In the genomic region with DNA sequence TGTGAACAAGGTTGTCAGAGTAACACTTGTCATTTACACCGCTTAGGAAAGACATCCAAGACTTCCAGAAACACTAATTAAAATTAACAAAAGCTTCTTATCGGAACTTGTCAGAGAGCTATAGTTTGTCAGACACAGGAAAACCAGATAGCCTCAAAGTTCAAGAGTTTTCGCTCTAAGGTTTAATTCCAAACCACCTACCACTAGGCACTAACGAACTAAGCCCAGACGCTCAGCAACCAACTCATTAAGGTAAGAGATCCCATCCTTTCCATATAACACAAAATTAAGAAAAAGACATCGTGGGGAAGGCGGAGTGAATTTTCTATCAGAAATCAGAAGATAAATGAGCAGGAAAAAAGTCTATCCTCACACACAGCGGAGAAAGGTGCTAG, we compare ENCODE assay signal across 8 cellular contexts. TPM values are rescaled to one million over a fixed set of nuclear protein-coding genes. Genes with fewer than 3 reads are reported as not detected.
DNase-seq lines count a peak whose midpoint lies in the region; ATAC-seq, FAIRE-seq and TF ChIP-seq lines count a peak whose summit lies in the region.

No MANE protein-coding gene starts in this region.

- peak; percentile 55 for FAIRE-seq in keratinocyte (lab: Jason Lieb, UNC)

- H3K27ac ChIP-seq in keratinocyte (ENCODE audit: control insufficient read depth, insufficient read depth, low read length) (peak overlapping the region; percentile 87), suprapubic skin (peak overlapping the region; percentile 86)

- H3K9me3 Mint-ChIP-seq in activated naive CD8-positive, alpha-beta T cell treated with anti-CD3 and anti-CD28 coated beads for 36 hours, result no peaks in the 10 kb centered on the region

- H3K36me3 Mint-ChIP-seq in activated naive CD8-positive, alpha-beta T cell treated with anti-CD3 and anti-CD28 coated beads for 36 hours, result peaks cover 13% of the 10 kb centered on the region

- H3K27me3 Mint-ChIP-seq in activated naive CD8-positive, alpha-beta T cell treated with anti-CD3 and anti-CD28 coated beads for 36 hours, result no peaks in the 10 kb centered on the region

- no peak for TF ChIP-seq POLR2A in suprapubic skin (IDR thresholded peaks at IDR 0.05)

- peaks cover 67% of the 10 kb centered on the region for H3K79me2 ChIP-seq in keratinocyte (ENCODE audit: control insufficient read depth, insufficient read depth, low read length)

- H3K4me1 ChIP-seq in keratinocyte (ENCODE audit: control insufficient read depth, extremely low read depth, insufficient read depth, low read length) (no peaks in the 10 kb centered on the region), suprapubic skin (peaks cover 35% of the 10 kb centered on the region)

- peak; percentile 4 for ATAC-seq in GM19035 (IDR thresholded peaks at IDR 0.05; ENCODE audit: unreplicated experiment)
- peak; percentile 0 for ATAC-seq in HG03442 (IDR thresholded peaks at IDR 0.05; ENCODE audit: unreplicated experiment)

- peak overlapping the region; percentile 87 for H2AFZ ChIP-seq in keratinocyte (ENCODE audit: control insufficient read depth, low read length)

- no peaks in the 10 kb centered on the region for H3K9me1 ChIP-seq in keratinocyte (ENCODE audit: control insufficient read depth, extremely low read depth, insufficient read depth, low read length)

- peak overlapping the region; percentile 96 for H3K4me3 Mint-ChIP-seq in activated naive CD8-positive, alpha-beta T cell treated with anti-CD3 and anti-CD28 coated beads for 36 hours

- H3K4me2 ChIP-seq in keratinocyte (ENCODE audit: control insufficient read depth, extremely low read depth, insufficient read depth, low read depth, low read length), result peak overlapping the region; percentile 63

- H3K36me3 ChIP-seq in keratinocyte (ENCODE audit: control insufficient read depth in 2 of 2, extremely low read depth in 1 of 2, insufficient read depth in 2 of 2, low read length in 2 of 2) (peaks cover 0 to 6% of the 10 kb centered on the region in 2 experiments), suprapubic skin (no peaks in the 10 kb centered on the region)

- 0% methylated on average over 8 of the region's 8 CpGs for WGBS in suprapubic skin

- DNase-seq in CD1c-positive myeloid dendritic cell (ENCODE audit: extremely low spot score), result peak; percentile 22
- no peak for DNase-seq in activated naive CD8-positive, alpha-beta T cell treated with anti-CD3 and anti-CD28 coated beads for 36 hours
- DNase-seq in keratinocyte (ENCODE audit: low read depth, low spot score), result no peak
- DNase-seq in suprapubic skin (ENCODE audit: low spot score in 2 of 2), result no peak
- DNase-seq in germinal center (ENCODE audit: low spot score), result no peak
- no peak for DNase-seq in activated gamma-delta T cell treated with Interleukin-2 at 50 U/mL for 16 hours

- peak overlapping the region; percentile 93 for H3K9ac ChIP-seq in keratinocyte (ENCODE audit: control insufficient read depth, extremely low read depth, insufficient read depth, low read length)

- H3K4me1 Mint-ChIP-seq in activated naive CD8-positive, alpha-beta T cell treated with anti-CD3 and anti-CD28 coated beads for 36 hours, result peaks cover 40% of the 10 kb centered on the region

- no peak for TF ChIP-seq CTCF in keratinocyte (optimal IDR thresholded peaks at IDR 0.05 in 1 of 3, IDR thresholded peaks at IDR 0.05 in 1 of 3, conservative IDR thresholded peaks at IDR 0.05 in 1 of 3; ENCODE audit: extremely low read depth in 1 of 3, insufficient read depth in 2 of 3, low read length in 3 of 3)
- TF ChIP-seq CTCF in suprapubic skin (IDR thresholded peaks at IDR 0.05), result no peak

- dilution Hi-C loops in keratinocyte (cut with MboI; ENCODE audit: extremely low pct_ligation_motif_present, low sequenced_read_pairs), result no loop called here

- H3K27me3 ChIP-seq in keratinocyte (ENCODE audit: control insufficient read depth, extremely low read depth, insufficient read depth, low read length) (no peaks in the 10 kb centered on the region), suprapubic skin (no peaks in the 10 kb centered on the region)

- no peak for TF ChIP-seq EP300 in suprapubic skin (IDR thresholded peaks at IDR 0.05)

- no peaks in the 10 kb centered on the region for H4K20me1 ChIP-seq in keratinocyte (ENCODE audit: control insufficient read depth, extremely low read depth, insufficient read depth, low read length)

- peak overlapping the region; percentile 92 for H3K27ac Mint-ChIP-seq in activated naive CD8-positive, alpha-beta T cell treated with anti-CD3 and anti-CD28 coated beads for 36 hours

- H3K9me3 ChIP-seq in keratinocyte (ENCODE audit: control insufficient read depth, low read depth, low read length) (no peaks in the 10 kb centered on the region), suprapubic skin (no peaks in the 10 kb centered on the region)

- H3K4me3 ChIP-seq in keratinocyte (ENCODE audit: control insufficient read depth in 2 of 3, extremely low read depth in 1 of 3, insufficient read depth in 2 of 3, low read depth in 1 of 3, low read length in 3 of 3) (peak overlapping the region; percentile 90 to 95 (median 91)), suprapubic skin (peak overlapping the region; percentile 87)

RNA-seq across cellular contexts. Expression of a gene that starts 0.4 kb away (rescaled TPM):
- total RNA-seq in activated naive CD8-positive, alpha-beta T cell treated with anti-CD3 and anti-CD28 coated beads for 36 hours, result 10 to 100 TPM; 22.5 to 24.3 TPM
- polyA plus RNA-seq in keratinocyte, result 26.1 to 39.8 TPM (median 26.3 TPM) in 3 replicates
- 3.2 TPM for polyA plus RNA-seq in keratinocyte (2011; ENCODE audit: low read depth)
- polyA plus RNA-seq in keratinocyte (2011; cell fraction: cytosol; rRNA removed), result 24.4 and 31.1 TPM in 2 replicates
- polyA plus RNA-seq in keratinocyte (2011; cell fraction: nucleus; rRNA removed), result 18.5 and 23.4 TPM in 2 replicates
- polyA plus RNA-seq in keratinocyte (2012; ENCODE audit: low replicate concordance), result 13.4 and 13.8 TPM in 2 replicates
- 4.1 to 10.7 TPM in 2 of 3 replicates, not detected in the other for polyA minus RNA-seq in keratinocyte
- polyA minus RNA-seq in keratinocyte (2011; cell fraction: cytosol; rRNA and poly(A)+ RNA removed), result 2.9 TPM
- polyA minus RNA-seq in keratinocyte (2011; cell fraction: nucleus; rRNA and poly(A)+ RNA removed), result 13.0 and 20.2 TPM in 2 replicates
- total RNA-seq in suprapubic skin, result 10 to 100 TPM in 3 of 4 donors, 1 to 10 TPM in 1; 7.1 to 61.9 (median 33.5) TPM

RNA-seq across cellular contexts. Expression of a gene that starts 0.6 kb away (rescaled TPM):
- total RNA-seq in activated naive CD8-positive, alpha-beta T cell treated with anti-CD3 and anti-CD28 coated beads for 36 hours, result 10 to 100 TPM; 17.6 to 17.8 TPM
- 13.5 to 29.6 TPM (median 19.9 TPM) in 3 replicates for polyA plus RNA-seq in keratinocyte
- polyA plus RNA-seq in keratinocyte (2011; ENCODE audit: low read depth), result 8.5 TPM
- polyA plus RNA-seq in keratinocyte (2011; cell fraction: cytosol; rRNA removed), result 13.6 and 22.4 TPM in 2 replicates
- polyA plus RNA-seq in keratinocyte (2011; cell fraction: nucleus; rRNA removed), result 18.7 and 18.9 TPM in 2 replicates
- polyA plus RNA-seq in keratinocyte (2012; ENCODE audit: low replicate concordance), result 11.3 and 12.2 TPM in 2 replicates
- 8.5 to 24.7 TPM (median 15.2 TPM) in 3 replicates for polyA minus RNA-seq in keratinocyte
- polyA minus RNA-seq in keratinocyte (2011; cell fraction: cytosol; rRNA and poly(A)+ RNA removed), result 20.1 TPM
- 26.2 and 45.8 TPM in 2 replicates for polyA minus RNA-seq in keratinocyte (2011; cell fraction: nucleus; rRNA and poly(A)+ RNA removed)
- total RNA-seq in suprapubic skin, result 10 to 100 TPM; 28.5 to 37.6 (median 32.3) TPM
